In genomic region chr14:55053018-55053417, GRCh38 we compare ENCODE assay signal across 8 cellular contexts. TPM values are rescaled to one million over a fixed set of nuclear protein-coding genes. Genes with fewer than 3 reads are reported as not detected.
DNase-seq lines count a peak whose midpoint lies in the region; ATAC-seq and TF ChIP-seq lines count a peak whose summit lies in the region.

No MANE protein-coding gene starts in this region.

- peak overlapping the region; percentile 85 to 97 (median 95) for H3K27ac Mint-ChIP-seq in naive thymus-derived CD4-positive, alpha-beta T cell

- peaks cover 18 to 61% (median 41%) of the 10 kb centered on the region in 7 donors for H3K4me1 Mint-ChIP-seq in naive thymus-derived CD4-positive, alpha-beta T cell

- H3K27me3 ChIP-seq in AG04450 (ENCODE audit: control insufficient read depth, insufficient read depth, low read length): no peaks in the 10 kb centered on the region
- H3K27me3 ChIP-seq in naive thymus-derived CD4-positive, alpha-beta T cell (ENCODE audit: control insufficient read depth in 2 of 2, insufficient read depth in 2 of 2, low read length in 2 of 2): no peaks in the 10 kb centered on the region

- H3K27me3 Mint-ChIP-seq in naive thymus-derived CD4-positive, alpha-beta T cell: no peaks in the 10 kb centered on the region

- H3K36me3 Mint-ChIP-seq in naive thymus-derived CD4-positive, alpha-beta T cell: peaks cover 0 to 15% (median 11%) of the 10 kb centered on the region in 5 donors

- H3K4me3 ChIP-seq in AG04450 (ENCODE audit: low read depth, low read length): peak overlapping the region; percentile 99
- H3K4me3 ChIP-seq in Jurkat, Clone E6-1 (ENCODE audit: low read length): peak overlapping the region; percentile 96; the same call in 1 of the 2 replicates
- peak overlapping the region; percentile 82 for H3K4me3 ChIP-seq in choroid plexus epithelial cell (ENCODE audit: low read depth, low read length)
- H3K4me3 ChIP-seq in naive thymus-derived CD4-positive, alpha-beta T cell (ENCODE audit: low read length): peak overlapping the region; percentile 93

- POLR2A ChIA-PET in AG04450 (lab: Yijun Ruan, JAX): interaction anchor here (0.6 kb wide), 1 partner anchor 13 kb away, joined by 3 read pairs; no protein-coding TSS in a partner anchor
- POLR2A ChIA-PET in naive thymus-derived CD4-positive, alpha-beta T cell (lab: Charles Lee): interaction anchor here (0.7 to 1.1 kb wide), 2 partner anchors 159 to 301 kb away, joined by 3 to 4 read pairs; no protein-coding TSS in a partner anchor

- CTCF ChIA-PET in AG04450 (lab: Charles Lee): interaction anchor here (2.9 kb wide), 1 partner anchor 18 kb away, joined by 30 read pairs; no protein-coding TSS in a partner anchor
- CTCF ChIA-PET in naive thymus-derived CD4-positive, alpha-beta T cell (lab: Charles Lee): interaction anchor here (0.7 to 1.0 kb wide), 2 partner anchors 13 to 30 kb away, joined by 3 read pairs; no protein-coding TSS in a partner anchor

- peaks cover 0 to 4% (median 0%) of the 10 kb centered on the region in 11 donors for H3K9me3 Mint-ChIP-seq in naive thymus-derived CD4-positive, alpha-beta T cell

- H3K4me1 ChIP-seq in naive thymus-derived CD4-positive, alpha-beta T cell (ENCODE audit: control insufficient read depth in 2 of 2, insufficient read depth in 2 of 2, low read length in 2 of 2): peaks cover 28 to 32% of the 10 kb centered on the region in 2 donors

- peaks cover 3% of the 10 kb centered on the region; the same call in 1 of the 2 replicates for H3K9me3 ChIP-seq in AG04450 (ENCODE audit: control insufficient read depth, insufficient read depth, low read length)
- no peaks in the 10 kb centered on the region for H3K9me3 ChIP-seq in naive thymus-derived CD4-positive, alpha-beta T cell (ENCODE audit: control insufficient read depth in 2 of 3, low read length in 3 of 3)

- peaks cover 0 to 5% (median 4%) of the 10 kb centered on the region in 3 experiments for H3K36me3 ChIP-seq in naive thymus-derived CD4-positive, alpha-beta T cell (ENCODE audit: control insufficient read depth in 2 of 3, insufficient read depth in 3 of 3, low read length in 3 of 3)

- intact Hi-C loops in naive thymus-derived CD4-positive, alpha-beta T cell (cut with micrococcal nuclease): loop anchor here (5.0 to 10.0 kb wide), 8 partner anchors 148 to 1898 kb away; partner anchors contain the start of genes ATG14 (in 1 of the 2), CDKN3 (in 1 of the 2), CGRRF1 (in 1 of the 2) and DDHD1 (in 1 of the 2)

- DNase-seq in AG04450 (ENCODE audit: low read depth, low spot score) (no peak), choroid plexus epithelial cell (ENCODE audit: low read depth) (no peak), NCI-H1048 (lab: John Stamatoyannopoulos, UW) (no peak), NCI-H2227 (lab: John Stamatoyannopoulos, UW; ENCODE audit: unreplicated experiment) (no peak), DMS153 (lab: John Stamatoyannopoulos, UW) (no peak)
- no peak for DNase-seq in Jurkat, Clone E6-1 (ENCODE audit: low read depth, low spot score)
- DNase-seq in naive thymus-derived CD4-positive, alpha-beta T cell: no peak

- H3K4me3 Mint-ChIP-seq in naive thymus-derived CD4-positive, alpha-beta T cell: peak overlapping the region; percentile 88 to 94 (median 92)

- TF ChIP-seq CTCF in AG04450 (IDR thresholded peaks at IDR 0.05; ENCODE audit: low read depth, low read length) (no peak), choroid plexus epithelial cell (conservative IDR thresholded peaks at IDR 0.05; ENCODE audit: low read depth, low read length) (no peak)

- ATAC-seq in naive thymus-derived CD4-positive, alpha-beta T cell: no peak
- ATAC-seq in HG03432 (IDR thresholded peaks at IDR 0.05; ENCODE audit: unreplicated experiment): no peak

- no peak overlapping the region for H3K27ac ChIP-seq in AG04450 (ENCODE audit: low read depth, low read length)
- peak overlapping the region; percentile 100 for H3K27ac ChIP-seq in naive thymus-derived CD4-positive, alpha-beta T cell (ENCODE audit: low read depth, low read length)

RNA-seq across cellular contexts. Expression of gene MAPK1IP1L, which starts 1.6 kb away (rescaled TPM):
- 65.3 and 86.7 TPM in 2 replicates for polyA plus RNA-seq in AG04450 (2011; rRNA removed)
- 210 and 277 TPM in 2 replicates for polyA minus RNA-seq in AG04450 (2011; rRNA and poly(A)+ RNA removed)
- polyA plus RNA-seq in Jurkat, Clone E6-1 (2012; ENCODE audit: insufficient read depth, insufficient read length): 76.4 TPM
- 100 to 1,000 TPM in 3 of 5 experiments, 10 to 100 TPM in 2; 65.1 to 143 (median 111) TPM for total RNA-seq in naive thymus-derived CD4-positive, alpha-beta T cell
- 10 to 100 TPM; 63.1 to 79.7 TPM for polyA plus RNA-seq in naive thymus-derived CD4-positive, alpha-beta T cell

RNA-seq across cellular contexts. Expression of gene SOCS4, which starts 26.0 kb away (rescaled TPM):
- polyA plus RNA-seq in AG04450 (2011; rRNA removed): 8.1 and 11.1 TPM in 2 replicates
- 13.5 and 16.7 TPM in 2 replicates for polyA minus RNA-seq in AG04450 (2011; rRNA and poly(A)+ RNA removed)
- polyA plus RNA-seq in Jurkat, Clone E6-1 (2012; ENCODE audit: insufficient read depth, insufficient read length): 20.8 TPM
- total RNA-seq in naive thymus-derived CD4-positive, alpha-beta T cell: 10 to 100 TPM; 21.2 to 30.3 (median 22.1) TPM
- 1 to 10 TPM; 1.2 to 2.2 TPM for polyA plus RNA-seq in naive thymus-derived CD4-positive, alpha-beta T cell

RNA-seq across cellular contexts. Expression of gene WDHD1, which starts 26.1 kb away (rescaled TPM):
- 4.2 and 6.7 TPM in 2 replicates for polyA plus RNA-seq in AG04450 (2011; rRNA removed)
- polyA minus RNA-seq in AG04450 (2011; rRNA and poly(A)+ RNA removed): 5.6 and 9.7 TPM in 2 replicates
- 32.4 TPM for polyA plus RNA-seq in Jurkat, Clone E6-1 (2012; ENCODE audit: insufficient read depth, insufficient read length)
- 10 to 100 TPM in 1 of 5 experiments, 1 to 10 TPM in 4; 2.6 to 26.6 (median 3.6) TPM for total RNA-seq in naive thymus-derived CD4-positive, alpha-beta T cell
- 1 to 10 TPM; 1.6 to 1.7 TPM for polyA plus RNA-seq in naive thymus-derived CD4-positive, alpha-beta T cell
